ENCODE assay signal across 14 cellular contexts in genomic region chr6:159759645-159760044, GRCh38. TPM values are rescaled to one million over a fixed set of nuclear protein-coding genes. Genes with fewer than 3 reads are reported as not detected.
A peak's percentile ranks its signal among the peaks of the same experiment; 100 is the strongest.
DNase-seq lines count a peak whose midpoint lies in the region; ATAC-seq and TF ChIP-seq lines count a peak whose summit lies in the region.
"Had no signal": no experiment of that assay in that cellular context is flagged by ENCODE, and none has a peak within 500 bp of the region (broad histone marks: within the 10 kb centered on the region; RNA-seq: fewer than 3 reads in every experiment).

No MANE protein-coding gene starts in this region.

- CTCF ChIA-PET in RWPE1 (lab: Yijun Ruan, JAX), result interaction anchor here (0.7 to 1.1 kb wide), 3 partner anchors 30 to 1750 kb away, joined by 3 to 6 read pairs (median 3); no protein-coding TSS in a partner anchor

- H3K4me3 Mint-ChIP-seq in activated T-cell treated with anti-CD3 and anti-CD28 coated beads, Interleukin-2, amount 50 U/mL, for 72 hours, result peak overlapping the region; percentile 35 to 36
- peak overlapping the region; percentile 54 for H3K4me3 Mint-ChIP-seq in endothelial cell (ENCODE audit: unreplicated experiment)

- DNase-seq in activated T-cell treated with anti-CD3 and anti-CD28 coated beads, Interleukin-2, amount 50 U/mL, for 72 hours, result no peak
- DNase-seq in activated T-cell treated with anti-CD3 and anti-CD28 coated beads, Interleukin-2, amount 50 U/mL, for 1 hour, result no peak
- no peak for DNase-seq in RWPE1 (ENCODE audit: low spot score)
- DNase-seq in endothelial cell (ENCODE audit: low spot score), result no peak
- DNase-seq in smooth muscle cell (lab: John Stamatoyannopoulos, UW; ENCODE audit: unreplicated experiment), result no peak
- no peak for DNase-seq in DMS114 treated with DMSO at 0.1 percent for 48 hours (lab: John Stamatoyannopoulos, UW; ENCODE audit: unreplicated experiment)
- no peak for DNase-seq in NCI-H1105 treated with DMSO at 0.1 percent for 48 hours (lab: John Stamatoyannopoulos, UW)
- DNase-seq: NCI-H1694 had no signal

- WGBS in smooth muscle cell (ENCODE audit: low lambda C conversion rate), result 70% methylated on average over 2 of the region's 2 CpGs

- peak overlapping the region; percentile 3 for H3K27ac Mint-ChIP-seq in activated T-cell treated with anti-CD3 and anti-CD28 coated beads, Interleukin-2, amount 50 U/mL, for 72 hours
- peak overlapping the region; percentile 99 for H3K27ac Mint-ChIP-seq in endothelial cell (ENCODE audit: unreplicated experiment)

- H3K36me3 Mint-ChIP-seq in activated T-cell treated with anti-CD3 and anti-CD28 coated beads, Interleukin-2, amount 50 U/mL, for 72 hours (ENCODE audit: insufficient read depth in 2 of 2), result peaks cover 9 to 33% of the 10 kb centered on the region in 2 donors
- H3K36me3 Mint-ChIP-seq in endothelial cell (ENCODE audit: low read depth, unreplicated experiment), result peaks cover 31% of the 10 kb centered on the region

- H3K79me2 ChIP-seq in smooth muscle cell (ENCODE audit: low read depth), result peaks cover 13% of the 10 kb centered on the region

- no peak for ATAC-seq in activated T-cell treated with anti-CD3 and anti-CD28 coated beads, Interleukin-2, amount 50 U/mL, for 72 hours (replicated peaks in 1 of 2)
- no peak for ATAC-seq in HG03108 (IDR thresholded peaks at IDR 0.05; ENCODE audit: unreplicated experiment)

- H3K36me3 ChIP-seq in smooth muscle cell (ENCODE audit: low read depth), result peaks cover 3% of the 10 kb centered on the region

- peak overlapping the region; percentile 58 for H3K27ac ChIP-seq in RWPE1
- H3K27ac ChIP-seq in smooth muscle cell (ENCODE audit: low read depth), result peak overlapping the region; percentile 91

- no peak overlapping the region for H3K4me3 ChIP-seq in smooth muscle cell

- no peaks in the 10 kb centered on the region for H3K9me3 ChIP-seq in smooth muscle cell (replicated peaks; ENCODE audit: low read depth)

- peaks cover 25% of the 10 kb centered on the region for H3K4me1 ChIP-seq in smooth muscle cell (ENCODE audit: low read depth)

- peaks cover 27% of the 10 kb centered on the region for H3F3A ChIP-seq in smooth muscle cell (ENCODE audit: low read depth)

- peaks cover 8% of the 10 kb centered on the region for H4K20me1 ChIP-seq in smooth muscle cell (ENCODE audit: low read depth)

- no peaks in the 10 kb centered on the region for H3K27me3 Mint-ChIP-seq in activated T-cell treated with anti-CD3 and anti-CD28 coated beads, Interleukin-2, amount 50 U/mL, for 72 hours (ENCODE audit: low read depth)
- H3K27me3 Mint-ChIP-seq in endothelial cell (ENCODE audit: unreplicated experiment), result peaks cover 16% of the 10 kb centered on the region

- no peak overlapping the region for H3K4me2 ChIP-seq in smooth muscle cell

- TF ChIP-seq CTCF in RWPE1 (conservative IDR thresholded peaks at IDR 0.05; ENCODE audit: low read depth) (no peak), endothelial cell (IDR thresholded peaks at IDR 0.05; ENCODE audit: unreplicated experiment) (no peak), smooth muscle cell (IDR thresholded peaks at IDR 0.05; ENCODE audit: borderline replicate concordance, insufficient read depth, poor library complexity, severe bottlenecking) (no peak)

- POLR2A ChIA-PET in RWPE1 (lab: Yijun Ruan, JAX; ENCODE audit: low non-redundant PET), result no interaction called here

- no peak overlapping the region for H3K9ac ChIP-seq in smooth muscle cell (ENCODE audit: low read depth)

- no peaks in the 10 kb centered on the region for H3K9me3 Mint-ChIP-seq in activated T-cell treated with anti-CD3 and anti-CD28 coated beads, Interleukin-2, amount 50 U/mL, for 72 hours
- no peaks in the 10 kb centered on the region for H3K9me3 Mint-ChIP-seq in endothelial cell (ENCODE audit: unreplicated experiment)

- H3K27me3 ChIP-seq in smooth muscle cell (ENCODE audit: low read depth), result no peaks in the 10 kb centered on the region

- H2AFZ ChIP-seq in smooth muscle cell (ENCODE audit: low read depth), result no peak overlapping the region

- H3K4me1 Mint-ChIP-seq in activated T-cell treated with anti-CD3 and anti-CD28 coated beads, Interleukin-2, amount 50 U/mL, for 72 hours (ENCODE audit: low read depth), result peaks cover 53% of the 10 kb centered on the region
- H3K4me1 Mint-ChIP-seq in endothelial cell (ENCODE audit: unreplicated experiment), result peaks cover 29% of the 10 kb centered on the region

RNA-seq across cellular contexts. Expression of gene ACAT2, which starts 2.2 kb away (rescaled TPM):
- 10 to 100 TPM; 44.3 to 53.1 TPM for total RNA-seq in activated T-cell treated with anti-CD3 and anti-CD28 coated beads, Interleukin-2, amount 50 U/mL, for 72 hours
- total RNA-seq in endothelial cell (ENCODE audit: unreplicated experiment) (119 TPM), smooth muscle cell (21.5 and 25.3 TPM in 2 replicates)
- polyA plus RNA-seq in smooth muscle cell, result 51.0 and 82.5 TPM in 2 replicates

RNA-seq across cellular contexts. Expression of gene TCP1, which starts 29.8 kb away (rescaled TPM):
- 100 to 1,000 TPM; 267 to 291 TPM for total RNA-seq in activated T-cell treated with anti-CD3 and anti-CD28 coated beads, Interleukin-2, amount 50 U/mL, for 72 hours
- total RNA-seq in endothelial cell (ENCODE audit: unreplicated experiment) (213 TPM), smooth muscle cell (132 and 153 TPM in 2 replicates)
- polyA plus RNA-seq in smooth muscle cell, result 124 and 125 TPM in 2 replicates

RNA-seq across cellular contexts. Expression of gene MRPL18, which starts 30.6 kb away (rescaled TPM):
- 10 to 100 TPM; 58.5 to 60.5 TPM for total RNA-seq in activated T-cell treated with anti-CD3 and anti-CD28 coated beads, Interleukin-2, amount 50 U/mL, for 72 hours
- total RNA-seq in endothelial cell (ENCODE audit: unreplicated experiment) (31.0 TPM), smooth muscle cell (78.9 and 107 TPM in 2 replicates)
- polyA plus RNA-seq in smooth muscle cell, result 78.8 and 80.4 TPM in 2 replicates

RNA-seq across cellular contexts. Expression of gene WTAP, which starts 32.3 kb away (rescaled TPM):
- 100 to 1,000 TPM; 108 to 109 TPM for total RNA-seq in activated T-cell treated with anti-CD3 and anti-CD28 coated beads, Interleukin-2, amount 50 U/mL, for 72 hours
- total RNA-seq in endothelial cell (ENCODE audit: unreplicated experiment), result 95.4 TPM
- total RNA-seq in smooth muscle cell, result 90.2 and 94.1 TPM in 2 replicates
- 39.4 and 56.8 TPM in 2 replicates for polyA plus RNA-seq in smooth muscle cell

RNA-seq across cellular contexts. Expression of gene PNLDC1, which starts 40.4 kb away (rescaled TPM):
- total RNA-seq in activated T-cell treated with anti-CD3 and anti-CD28 coated beads, Interleukin-2, amount 50 U/mL, for 72 hours, result under 1 TPM; 0.37 to 0.62 TPM
- total RNA-seq in endothelial cell (ENCODE audit: unreplicated experiment), result not detected
- not detected in 2 replicates for total RNA-seq in smooth muscle cell
- polyA plus RNA-seq in smooth muscle cell, result not detected in 2 replicates
- total RNA-seq: kidney, renal cortical epithelial cell, RPMI7951, ureter had no signal
- polyA plus RNA-seq: BJ had no signal
